In the genomic region with DNA sequence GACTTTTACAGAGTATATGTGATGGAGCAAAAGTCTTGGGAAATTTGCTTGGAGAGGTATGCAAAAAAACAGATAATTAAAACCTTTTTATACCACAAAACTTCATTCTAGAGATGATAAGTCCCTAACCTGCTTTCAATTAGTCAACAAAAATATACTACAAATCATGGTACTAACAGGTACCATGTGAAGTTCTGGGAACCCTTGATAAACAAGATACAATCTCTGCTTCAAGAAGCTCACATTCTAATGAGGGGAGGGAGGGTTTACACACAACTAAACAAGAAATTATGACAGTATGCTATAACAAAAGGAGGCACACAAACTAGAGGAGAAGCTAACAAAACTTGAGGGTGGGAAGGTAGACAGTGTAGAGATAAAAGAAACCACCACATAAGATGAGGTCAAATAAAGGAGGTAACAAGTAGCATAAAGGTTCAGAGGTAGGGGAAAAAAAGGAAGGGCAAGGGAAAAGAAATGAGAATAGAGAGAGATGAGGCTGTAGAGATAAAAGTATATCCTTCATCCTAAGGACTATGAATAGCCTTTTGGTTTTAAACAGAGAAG, we compare ENCODE assay signal across 24 cellular contexts.
DNase-seq lines count a peak whose midpoint lies in the region; ATAC-seq, FAIRE-seq and TF ChIP-seq lines count a peak whose summit lies in the region.
"Had no signal": no experiment of that assay in that cellular context is flagged by ENCODE, and none has a peak within 500 bp of the region (broad histone marks: within the 10 kb centered on the region; RNA-seq: fewer than 3 reads in every experiment).

No MANE protein-coding gene starts in this region.

- no peak for DNase-seq in DND-41
- no peak for DNase-seq in activated naive CD8-positive, alpha-beta T cell treated with anti-CD3 and anti-CD28 coated beads, Interleukin-2, amount 10 ng/mL, durations not matched to agents 7 days and 5 days
- no peak for DNase-seq in memory B cell (ENCODE audit: low spot score in 2 of 2)
- no peak for DNase-seq in inferior parietal cortex (ENCODE audit: extremely low spot score)
- no peak for DNase-seq in pancreas
- no peak for DNase-seq in NCI-H82 (lab: John Stamatoyannopoulos, UW)
- DNase-seq: ACHN, AML-193, DMS 273 treated with DMSO at 0.1 percent for 48 hours, GDM1, KG1, MV-4-11, NCI-H187, NCI-H2107, NCI-H226, NCI-H524, PC-3, RPMI8226, SIG-M5 had no signal

- H3K36me3 ChIP-seq in DND-41 (ENCODE audit: insufficient read depth, low read length): peaks cover 33% of the 10 kb centered on the region
- H3K36me3 ChIP-seq in pancreas: no peaks in the 10 kb centered on the region

- POLR2A ChIA-PET in activated naive CD8-positive, alpha-beta T cell treated with anti-CD3 and anti-CD28 coated beads, Interleukin-2, amount 10 ng/mL, durations not matched to agents 7 days and 5 days (lab: Charles Lee): no interaction called here

- H3K9me3 Mint-ChIP-seq in IgD-negative memory B cell (no peaks in the 10 kb centered on the region), memory B cell (no peaks in the 10 kb centered on the region)
- H3K9me3 Mint-ChIP-seq in activated naive CD8-positive, alpha-beta T cell treated with anti-CD3 and anti-CD28 coated beads, Interleukin-2, amount 10 ng/mL, durations not matched to agents 7 days and 5 days: no peaks in the 10 kb centered on the region

- peaks cover 7% of the 10 kb centered on the region for H3K36me3 Mint-ChIP-seq in IgD-negative memory B cell
- peaks cover 20% of the 10 kb centered on the region for H3K36me3 Mint-ChIP-seq in activated naive CD8-positive, alpha-beta T cell treated with anti-CD3 and anti-CD28 coated beads, Interleukin-2, amount 10 ng/mL, durations not matched to agents 7 days and 5 days
- peaks cover 14% of the 10 kb centered on the region for H3K36me3 Mint-ChIP-seq in memory B cell

- no peaks in the 10 kb centered on the region for H4K20me1 ChIP-seq in DND-41 (ENCODE audit: insufficient read depth, low read length)

- no peaks in the 10 kb centered on the region for H3K9me3 ChIP-seq in DND-41 (ENCODE audit: insufficient read depth, low read length, severe bottlenecking)
- no peaks in the 10 kb centered on the region for H3K9me3 ChIP-seq in pancreas

- H3K79me2 ChIP-seq in DND-41 (ENCODE audit: insufficient read depth, low read length): no peaks in the 10 kb centered on the region

- H3K4me3 Mint-ChIP-seq in IgD-negative memory B cell (no peak overlapping the region), memory B cell (no peak overlapping the region)
- no peak overlapping the region for H3K4me3 Mint-ChIP-seq in activated naive CD8-positive, alpha-beta T cell treated with anti-CD3 and anti-CD28 coated beads, Interleukin-2, amount 10 ng/mL, durations not matched to agents 7 days and 5 days

- TF ChIP-seq CTCF in DND-41 (IDR thresholded peaks at IDR 0.05; ENCODE audit: borderline replicate concordance, extremely low read depth, low read length, poor library complexity, severe bottlenecking) (no peak), pancreas (IDR thresholded peaks at IDR 0.05) (no peak)

- FAIRE-seq in pancreas (lab: Jason Lieb, UNC): no peak
- FAIRE-seq: H54 had no signal

- ATAC-seq in DND-41 (ENCODE audit: insufficient read depth, low read depth) (peak; percentile 44; the same call in 1 of the 3 replicates), memory B cell (ENCODE audit: low read depth) (no peak), HG03342 (IDR thresholded peaks at IDR 0.05; ENCODE audit: unreplicated experiment) (no peak), pancreas (no peak)
- no peak for ATAC-seq in activated naive CD8-positive, alpha-beta T cell treated with anti-CD3 and anti-CD28 coated beads, Interleukin-2, amount 10 ng/mL, durations not matched to agents 7 days and 5 days (ENCODE audit: low read depth)
- ATAC-seq: PC-3, SK-N-SH treated with all-trans-retinoic acid at 6 μM for 48 hours had no signal

- H3K27ac Mint-ChIP-seq in IgD-negative memory B cell (peak overlapping the region in 2 of 3 donors; percentile 55 to 85), memory B cell (peak overlapping the region; percentile 9)
- peak overlapping the region; percentile 1 for H3K27ac Mint-ChIP-seq in activated naive CD8-positive, alpha-beta T cell treated with anti-CD3 and anti-CD28 coated beads, Interleukin-2, amount 10 ng/mL, durations not matched to agents 7 days and 5 days

- H3K27me3 Mint-ChIP-seq in IgD-negative memory B cell: no peaks in the 10 kb centered on the region
- H3K27me3 Mint-ChIP-seq in activated naive CD8-positive, alpha-beta T cell treated with anti-CD3 and anti-CD28 coated beads, Interleukin-2, amount 10 ng/mL, durations not matched to agents 7 days and 5 days: no peaks in the 10 kb centered on the region
- H3K27me3 Mint-ChIP-seq in memory B cell: no peaks in the 10 kb centered on the region

- H3K4me2 ChIP-seq in DND-41 (ENCODE audit: insufficient read depth, low read length): no peak overlapping the region

- H3K4me3 ChIP-seq in DND-41 (ENCODE audit: low read depth in 1 of 2, low read length in 2 of 2) (no peak overlapping the region), pancreas (no peak overlapping the region)

- H3K9ac ChIP-seq in DND-41 (ENCODE audit: low read depth, low read length): no peak overlapping the region

- no peaks in the 10 kb centered on the region for H3K4me1 Mint-ChIP-seq in IgD-negative memory B cell
- peaks cover 10% of the 10 kb centered on the region for H3K4me1 Mint-ChIP-seq in activated naive CD8-positive, alpha-beta T cell treated with anti-CD3 and anti-CD28 coated beads, Interleukin-2, amount 10 ng/mL, durations not matched to agents 7 days and 5 days
- H3K4me1 Mint-ChIP-seq in memory B cell: peaks cover 4% of the 10 kb centered on the region

- H3K4me1 ChIP-seq in DND-41 (ENCODE audit: insufficient read depth, low read length) (no peaks in the 10 kb centered on the region), pancreas (no peaks in the 10 kb centered on the region)

- no peak overlapping the region for H3K27ac ChIP-seq in DND-41 (ENCODE audit: low read length)
- no peak overlapping the region for H3K27ac ChIP-seq in pancreas
- H3K27ac ChIP-seq: C4-2B had no signal

- intact Hi-C loops in pancreas (cut with DNase I): no loop called here

- no peak overlapping the region for H2AFZ ChIP-seq in DND-41 (ENCODE audit: low read depth, low read length)

- H3K27me3 ChIP-seq in DND-41 (ENCODE audit: insufficient read depth, low read length, poor library complexity) (no peaks in the 10 kb centered on the region), pancreas (no peaks in the 10 kb centered on the region)

Comparison
In these comparisons a context has a peak if more than half of its experiments do, and no peak if none do; other contexts are left out.
1. H3K27ac Mint-ChIP-seq: peak in every context shown above with its lines; median percentile 70 in IgD-negative memory B cell; 9 in memory B cell; 1 in activated naive CD8-positive, alpha-beta T cell treated with anti-CD3 and anti-CD28 coated beads, Interleukin-2, amount 10 ng/mL, durations not matched to agents 7 days and 5 days.